In genomic region chr7:7202375-7202720, GRCh38 we compare ENCODE assay signal across 11 cellular contexts. TPM values are rescaled to one million over a fixed set of nuclear protein-coding genes. Genes with fewer than 3 reads are reported as not detected.
DNase-seq lines count a peak whose midpoint lies in the region; ATAC-seq and TF ChIP-seq lines count a peak whose summit lies in the region.
"Had no signal": no experiment of that assay in that cellular context is flagged by ENCODE, and none has a peak within 500 bp of the region (broad histone marks: within the 10 kb centered on the region; RNA-seq: fewer than 3 reads in every experiment).

No MANE protein-coding gene starts in this region.

- intact Hi-C loops in activated T-helper 1 cell treated with anti-CD3 and anti-CD28 coated beads, Interleukin-12 subunit alpha, Interleukin-12 subunit beta, Interleukin-2, Interleukin-4 antibody, amounts not matched to agents 30 ng/mL and 10 ng/mL and 1 ng/mL, durations not matched to agents 14 hours and 24 hours and 36 hours (cut with micrococcal nuclease) = no loop called here
- intact Hi-C loops in right lobe of liver (cut with DNase I) = no loop called here

- no peak overlapping the region for H3K9ac ChIP-seq in BLaER1

- H3K9me3 Mint-ChIP-seq in activated T-helper 1 cell treated with anti-CD3 and anti-CD28 coated beads, Interleukin-12 subunit alpha, Interleukin-12 subunit beta, Interleukin-2, Interleukin-4 antibody, amounts not matched to agents 30 ng/mL and 10 ng/mL and 1 ng/mL, durations not matched to agents 14 hours and 24 hours and 36 hours = peaks cover 18% of the 10 kb centered on the region
- H3K9me3 Mint-ChIP-seq in mesothelial cell of epicardium = peaks cover 57% of the 10 kb centered on the region

- H3K9me2 ChIP-seq in DOHH2 (replicated peaks; ENCODE audit: control insufficient read depth, low read length) = no peaks in the 10 kb centered on the region

- H4K20me1 ChIP-seq in BLaER1 = peaks cover 43% of the 10 kb centered on the region
- H4K20me1 ChIP-seq in DOHH2 (ENCODE audit: control insufficient read depth, insufficient read depth, low read depth, low read length) = peaks cover 14% of the 10 kb centered on the region

- peaks cover 20% of the 10 kb centered on the region for H3K36me3 Mint-ChIP-seq in activated T-helper 1 cell treated with anti-CD3 and anti-CD28 coated beads, Interleukin-12 subunit alpha, Interleukin-12 subunit beta, Interleukin-2, Interleukin-4 antibody, amounts not matched to agents 30 ng/mL and 10 ng/mL and 1 ng/mL, durations not matched to agents 14 hours and 24 hours and 36 hours (ENCODE audit: low read depth)
- peaks cover 53% of the 10 kb centered on the region for H3K36me3 Mint-ChIP-seq in mesothelial cell of epicardium

- no peaks in the 10 kb centered on the region for H3K27me3 Mint-ChIP-seq in activated T-helper 1 cell treated with anti-CD3 and anti-CD28 coated beads, Interleukin-12 subunit alpha, Interleukin-12 subunit beta, Interleukin-2, Interleukin-4 antibody, amounts not matched to agents 30 ng/mL and 10 ng/mL and 1 ng/mL, durations not matched to agents 14 hours and 24 hours and 36 hours (ENCODE audit: insufficient read depth)
- H3K27me3 Mint-ChIP-seq in mesothelial cell of epicardium (ENCODE audit: low read depth) = no peaks in the 10 kb centered on the region

- TF ChIP-seq CTCF in DOHH2 (IDR thresholded peaks at IDR 0.05; ENCODE audit: low read depth, low read length, poor library complexity, severe bottlenecking) (no peak), mesothelial cell of epicardium (IDR thresholded peaks at IDR 0.05; ENCODE audit: unreplicated experiment) (no peak), right lobe of liver (IDR thresholded peaks at IDR 0.05) (no peak)

- ATAC-seq in SK-N-SH treated with all-trans-retinoic acid at 6 μM for 48 hours (no peak), right lobe of liver (no peak)

- H3K27ac Mint-ChIP-seq in activated T-helper 1 cell treated with anti-CD3 and anti-CD28 coated beads, Interleukin-12 subunit alpha, Interleukin-12 subunit beta, Interleukin-2, Interleukin-4 antibody, amounts not matched to agents 30 ng/mL and 10 ng/mL and 1 ng/mL, durations not matched to agents 14 hours and 24 hours and 36 hours = peak overlapping the region; percentile 83
- H3K27ac Mint-ChIP-seq in mesothelial cell of epicardium = peak overlapping the region; percentile 97

- no peak for TF ChIP-seq POLR2A in right lobe of liver (IDR thresholded peaks at IDR 0.05)

- H3K4me2 ChIP-seq in BLaER1 (peak overlapping the region; percentile 79), DOHH2 (ENCODE audit: low read length) (peak overlapping the region; percentile 75)

- H3K4me3 ChIP-seq in BLaER1 = no peak overlapping the region
- no peak overlapping the region for H3K4me3 ChIP-seq in DOHH2 (ENCODE audit: low read length)
- H3K4me3 ChIP-seq in right lobe of liver = no peak overlapping the region
- H3K4me3 ChIP-seq in H7 (ENCODE audit: insufficient read depth, low read depth, low read length) = no peak overlapping the region

- H3K36me3 ChIP-seq in BLaER1 (peaks cover 10% of the 10 kb centered on the region; the same call in 1 of the 2 replicates), DOHH2 (ENCODE audit: control insufficient read depth, low read length) (no peaks in the 10 kb centered on the region), right lobe of liver (no peaks in the 10 kb centered on the region), H7 (replicated peaks; ENCODE audit: control insufficient read depth, insufficient read depth, low read length) (no peaks in the 10 kb centered on the region)

- H3K4me1 ChIP-seq in BLaER1 (peaks cover 41% of the 10 kb centered on the region), DOHH2 (ENCODE audit: control insufficient read depth, low read length) (peaks cover 15% of the 10 kb centered on the region), right lobe of liver (no peaks in the 10 kb centered on the region)

- no peaks in the 10 kb centered on the region for H3F3A ChIP-seq in DOHH2 (ENCODE audit: control insufficient read depth, insufficient read depth)

- WGBS in right lobe of liver (ENCODE audit: insufficient coverage, low coverage, low lambda C conversion rate, missing lambda C conversion rate) = 100% methylated on average over 1 of the region's 1 CpG

- H3K27me3 ChIP-seq in BLaER1 = no peaks in the 10 kb centered on the region
- no peaks in the 10 kb centered on the region for H3K27me3 ChIP-seq in DOHH2 (ENCODE audit: control insufficient read depth, low read length)
- no peaks in the 10 kb centered on the region for H3K27me3 ChIP-seq in right lobe of liver
- no peaks in the 10 kb centered on the region for H3K27me3 ChIP-seq in H7 (ENCODE audit: control insufficient read depth, insufficient read depth, low read length)

- H3K79me2 ChIP-seq in DOHH2 (ENCODE audit: control insufficient read depth, low read length) = peaks cover 76% of the 10 kb centered on the region

- peak overlapping the region; percentile 75 for H3K4me3 Mint-ChIP-seq in activated T-helper 1 cell treated with anti-CD3 and anti-CD28 coated beads, Interleukin-12 subunit alpha, Interleukin-12 subunit beta, Interleukin-2, Interleukin-4 antibody, amounts not matched to agents 30 ng/mL and 10 ng/mL and 1 ng/mL, durations not matched to agents 14 hours and 24 hours and 36 hours
- H3K4me3 Mint-ChIP-seq in mesothelial cell of epicardium = no peak overlapping the region

- H3K27ac ChIP-seq in BLaER1 = no peak overlapping the region
- H3K27ac ChIP-seq in DOHH2 (ENCODE audit: low read depth, low read length) = no peak overlapping the region
- H3K27ac ChIP-seq in right lobe of liver = no peak overlapping the region

- H3K9me3 ChIP-seq in BLaER1 = peaks cover 38% of the 10 kb centered on the region
- H3K9me3 ChIP-seq in DOHH2 (ENCODE audit: control insufficient read depth, insufficient read depth, low read length) = peaks cover 6% of the 10 kb centered on the region
- no peaks in the 10 kb centered on the region for H3K9me3 ChIP-seq in right lobe of liver

- no peak for DNase-seq in activated T-helper 1 cell treated with anti-CD3 and anti-CD28 coated beads, Interleukin-12 subunit alpha, Interleukin-12 subunit beta, Interleukin-2, Interleukin-4 antibody, amounts not matched to agents 30 ng/mL and 10 ng/mL and 1 ng/mL, durations not matched to agents 14 hours and 24 hours and 36 hours (ENCODE audit: low spot score)
- DNase-seq in mesothelial cell of epicardium (ENCODE audit: low spot score in 2 of 2, unreplicated experiment in 2 of 2) = no peak
- DNase-seq in right lobe of liver = no peak
- DNase-seq in GM03348 (ENCODE audit: low spot score) = no peak
- DNase-seq in H7 = no peak
- DNase-seq: NCI-H526; Right ventricle myocardium superior; stimulated activated CD4-positive, alpha-beta T cell treated with anti-CD3 and anti-CD28 coated beads, Interleukin-4, amount 100 ng/mL, for 4 hours had no signal

- peaks cover 74% of the 10 kb centered on the region for H3K4me1 Mint-ChIP-seq in activated T-helper 1 cell treated with anti-CD3 and anti-CD28 coated beads, Interleukin-12 subunit alpha, Interleukin-12 subunit beta, Interleukin-2, Interleukin-4 antibody, amounts not matched to agents 30 ng/mL and 10 ng/mL and 1 ng/mL, durations not matched to agents 14 hours and 24 hours and 36 hours (ENCODE audit: low read depth)
- H3K4me1 Mint-ChIP-seq in mesothelial cell of epicardium = peaks cover 16% of the 10 kb centered on the region

TF ChIP-seq in SK-N-SH treated with all-trans-retinoic acid at 6 μM for 48 hours, 23 proteins besides CTCF, POLR2A, EP300 and RAD21:
- no peak for TF ChIP-seq ZNF565 (CRISPR knock-in tag; conservative IDR thresholded peaks at IDR 0.05; ENCODE audit: low read depth)
- TF ChIP-seq, protein P1, sequence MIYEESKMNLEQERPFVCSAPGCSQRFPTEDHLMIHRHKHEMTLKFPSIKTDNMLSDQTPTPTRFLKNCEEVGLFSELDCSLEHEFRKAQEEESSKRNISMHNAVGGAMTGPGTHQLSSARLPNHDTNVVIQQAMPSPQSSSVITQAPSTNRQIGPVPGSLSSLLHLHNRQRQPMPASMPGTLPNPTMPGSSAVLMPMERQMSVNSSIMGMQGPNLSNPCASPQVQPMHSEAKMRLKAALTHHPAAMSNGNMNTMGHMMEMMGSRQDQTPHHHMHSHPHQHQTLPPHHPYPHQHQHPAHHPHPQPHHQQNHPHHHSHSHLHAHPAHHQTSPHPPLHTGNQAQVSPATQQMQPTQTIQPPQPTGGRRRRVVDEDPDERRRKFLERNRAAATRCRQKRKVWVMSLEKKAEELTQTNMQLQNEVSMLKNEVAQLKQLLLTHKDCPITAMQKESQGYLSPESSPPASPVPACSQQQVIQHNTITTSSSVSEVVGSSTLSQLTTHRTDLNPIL (CRISPR knock-in tag; IDR thresholded peaks at IDR 0.05; ENCODE audit: low read depth) = no peak

RNA-seq across cellular contexts. Expression of gene C1GALT1, which starts 20.0 kb away (rescaled TPM):
- total RNA-seq in activated T-helper 1 cell treated with anti-CD3 and anti-CD28 coated beads, Interleukin-12 subunit alpha, Interleukin-12 subunit beta, Interleukin-2, Interleukin-4 antibody, amounts not matched to agents 30 ng/mL and 10 ng/mL and 1 ng/mL, durations not matched to agents 14 hours and 24 hours and 36 hours = 35.8 and 41.4 TPM in 2 replicates
- total RNA-seq in mesothelial cell of epicardium (32.7 to 36.9 TPM (median 36.8 TPM) in 3 replicates), right lobe of liver (10 to 100 TPM; 10.1 to 16.6 (median 13.1) TPM)
- total RNA-seq in H7 (2014; rRNA removed; shearing (Covaris generic)) = 55.9 and 101 TPM in 2 replicates
